18 cellular contexts compared by ENCODE assay signal in the genomic region with DNA sequence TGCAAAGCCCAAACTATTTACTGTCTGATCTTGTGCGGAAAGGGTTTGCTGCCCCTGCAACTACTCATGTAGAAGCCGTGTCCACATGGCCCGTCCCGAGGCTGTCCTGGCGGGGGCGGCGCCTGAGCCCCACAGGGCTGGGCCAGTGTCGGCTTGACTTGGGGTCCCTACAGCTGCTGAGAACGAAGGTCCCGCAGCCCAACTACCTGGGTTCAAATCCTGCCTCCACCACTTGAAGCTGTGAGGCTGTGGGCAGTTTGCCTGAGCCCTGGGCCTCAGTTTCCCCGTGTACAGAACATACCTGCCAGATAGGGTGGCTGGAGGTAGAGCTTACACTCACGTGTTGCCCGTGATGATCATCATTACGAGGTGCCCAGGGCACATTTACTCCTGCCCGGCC.
"Had no signal": no experiment of that assay in that cellular context is flagged by ENCODE, and none has a peak within 500 bp of the region (broad histone marks: within the 10 kb centered on the region; RNA-seq: fewer than 3 reads in every experiment).

No MANE protein-coding gene starts in this region.

- H3K4me3 Mint-ChIP-seq: endodermal cell, type B pancreatic cell had no signal

- DNase-seq: dermis blood vessel endothelial cell; endodermal cell; foreskin melanocyte; hippocampal formation; left colon; left ventricle myocardium superior; mucosa of descending colon; naive thymus-derived CD8-positive, alpha-beta T cell; small intestine; stimulated activated CD4-positive, alpha-beta T cell treated with anti-CD3 and anti-CD28 coated beads, Interleukin-12 subunit alpha, Interleukin-12 subunit beta, amount 100 ng/mL, for 4 hours; stimulated activated naive CD8-positive, alpha-beta T cell treated with anti-CD3 and anti-CD28 coated beads, Interleukin-15, Interleukin-2, amounts not matched to agents 100 U/mL and 50 U/mL, for 24 hours; thyroid gland; uterus had no signal

- ATAC-seq: left colon; left ventricle myocardium superior; mucosa of descending colon; naive thymus-derived CD8-positive, alpha-beta T cell; stimulated activated naive CD8-positive, alpha-beta T cell treated with anti-CD3 and anti-CD28 coated beads, Interleukin-15, Interleukin-2, amounts not matched to agents 100 U/mL and 50 U/mL, for 24 hours had no signal

- H3K9me3 Mint-ChIP-seq: endodermal cell; naive thymus-derived CD8-positive, alpha-beta T cell; type B pancreatic cell had no signal

- H3K4me1 Mint-ChIP-seq: endodermal cell had no signal

- FAIRE-seq: endothelial cell of umbilical vein, small intestine had no signal

- H3K36me3 ChIP-seq: ovary, right atrium auricular region, thyroid gland, uterus had no signal

- H3K27ac Mint-ChIP-seq: endodermal cell; naive thymus-derived CD8-positive, alpha-beta T cell; type B pancreatic cell had no signal

- H3K9me3 ChIP-seq: mucosa of descending colon, ovary, right atrium auricular region, suprapubic skin, thyroid gland, uterus had no signal

- H3K27me3 ChIP-seq: ovary, right atrium auricular region, suprapubic skin, thyroid gland, uterus had no signal

- H3K4me1 ChIP-seq: right atrium auricular region, suprapubic skin, thyroid gland, uterus had no signal

- H3K27ac ChIP-seq: ovary, right atrium auricular region, suprapubic skin, thyroid gland, uterus had no signal

- H3K36me3 Mint-ChIP-seq: naive thymus-derived CD8-positive, alpha-beta T cell had no signal

- H3K4me3 ChIP-seq: mucosa of descending colon, ovary, right atrium auricular region, suprapubic skin, thyroid gland, uterus had no signal

- H3K27me3 Mint-ChIP-seq: type B pancreatic cell had no signal
